15 cellular contexts compared by ENCODE assay signal in genomic region chr2:231923951-231924888, GRCh38. TPM values are rescaled to one million over a fixed set of nuclear protein-coding genes. Genes with fewer than 3 reads are reported as not detected.
DNase-seq lines count a peak whose midpoint lies in the region; ATAC-seq and TF ChIP-seq lines count a peak whose summit lies in the region.
"Had no signal": no experiment of that assay in that cellular context is flagged by ENCODE, and none has a peak within 500 bp of the region (broad histone marks: within the 10 kb centered on the region; RNA-seq: fewer than 3 reads in every experiment).

No MANE protein-coding gene starts in this region.

- CTCF ChIA-PET in activated naive CD4-positive, alpha-beta T cell treated with anti-CD3 and anti-CD28 coated beads, Interleukin-2, amount 10 ng/mL, durations not matched to agents 7 days and 5 days (lab: Charles Lee), result interaction anchor here (0.5 to 5.1 kb wide), 13 partner anchors 9 to 412 kb away, joined by 3 to 50 read pairs (median 4); no protein-coding TSS in a partner anchor
- CTCF ChIA-PET in IMR-90 (lab: Yijun Ruan, JAX), result interaction anchor here (1.3 to 3.7 kb wide), 2 partner anchors 10 to 218 kb away, joined by 3 to 34 read pairs; no protein-coding TSS in a partner anchor

- no peak overlapping the region for H2BK120ac ChIP-seq in IMR-90 (ENCODE audit: low read depth, low read length)

- H2BK15ac ChIP-seq in IMR-90 (ENCODE audit: low read depth, low read length), result no peak overlapping the region

- peak overlapping the region; percentile 83 for H2AFZ ChIP-seq in IMR-90 (replicated peaks; ENCODE audit: low read length, poor library complexity)

- H3K4me2 ChIP-seq in IMR-90 (ENCODE audit: low read depth, low read length), result no peak overlapping the region

- H3K79me1 ChIP-seq in IMR-90 (ENCODE audit: low read depth in 1 of 2, low read length in 2 of 2), result no peaks in the 10 kb centered on the region

- H3K9me3 ChIP-seq in IMR-90 (ENCODE audit: control insufficient read depth, insufficient read depth, low read length), result no peaks in the 10 kb centered on the region
- no peaks in the 10 kb centered on the region for H3K9me3 ChIP-seq in sigmoid colon
- H3K9me3 ChIP-seq: SK-N-SH had no signal

- 0 out of 2 replicates have a peak, but pooled peaks cover 3% of the 10 kb centered on the region for H4K20me1 ChIP-seq in IMR-90 (ENCODE audit: insufficient read depth, low read length)

- H3K27ac ChIP-seq in IMR-90 (ENCODE audit: insufficient read depth, low read length), result no peak overlapping the region
- H3K27ac ChIP-seq in sigmoid colon, result no peak overlapping the region
- H3K27ac ChIP-seq: cardiac muscle cell, parathyroid adenoma had no signal

- TF ChIP-seq EP300 in sigmoid colon (IDR thresholded peaks at IDR 0.05), result no peak

- peak overlapping the region; percentile 25 for H2AK9ac ChIP-seq in IMR-90 (replicated peaks; ENCODE audit: low read depth, low read length, poor library complexity)

- H3K27me3 ChIP-seq in IMR-90 (ENCODE audit: control insufficient read depth, insufficient read depth, low read length) (peaks cover 60% of the 10 kb centered on the region), sigmoid colon (peaks cover 15 to 80% (median 44%) of the 10 kb centered on the region in 3 donors)

- H3K4me1 ChIP-seq in IMR-90 (ENCODE audit: control insufficient read depth, insufficient read depth, low read length), result peaks cover 5% of the 10 kb centered on the region
- H3K4me1 ChIP-seq in sigmoid colon, result peaks cover 0 to 24% (median 20%) of the 10 kb centered on the region in 4 donors

- intact Hi-C loops in IMR-90 (cut with micrococcal nuclease), result loop anchor here (2.0 kb wide), 1 partner anchor 215 kb away; no protein-coding TSS in a partner anchor
- intact Hi-C loops in sigmoid colon (cut with DNase I), result loop anchor here (2.0 to 5.0 kb wide), 2 partner anchors 403 to 518 kb away; no protein-coding TSS in a partner anchor

- H2BK5ac ChIP-seq in IMR-90 (ENCODE audit: low read depth, low read length, poor library complexity, severe bottlenecking), result no peak overlapping the region

- H3K4me1 Mint-ChIP-seq in activated naive CD4-positive, alpha-beta T cell treated with anti-CD3 and anti-CD28 coated beads, Interleukin-2, amount 10 ng/mL, durations not matched to agents 7 days and 5 days, result peaks cover 16% of the 10 kb centered on the region
- peaks cover 47% of the 10 kb centered on the region for H3K4me1 Mint-ChIP-seq in glutamatergic neuron (ENCODE audit: low read depth, unreplicated experiment)

- no peaks in the 10 kb centered on the region for H3K9me1 ChIP-seq in IMR-90 (ENCODE audit: insufficient read depth, low read length)

- no peak for TF ChIP-seq POLR2A in IMR-90 (IDR thresholded peaks at IDR 0.05; ENCODE audit: low read depth, low read length)
- TF ChIP-seq POLR2A in sigmoid colon (IDR thresholded peaks at IDR 0.05), result no peak

- H3K23ac ChIP-seq in IMR-90 (ENCODE audit: low read depth, low read length), result no peak overlapping the region

- H3K9ac ChIP-seq in IMR-90 (ENCODE audit: low read depth, low read length), result no peak overlapping the region
- H3K9ac ChIP-seq: parathyroid adenoma, SK-N-SH had no signal

- POLR2A ChIA-PET in IMR-90 (lab: Charles Lee; ENCODE audit: unreplicated experiment), result no interaction called here

- H3K4me3 ChIP-seq in IMR-90 (ENCODE audit: insufficient read depth, low read depth, low read length) (no peak overlapping the region), sigmoid colon (peak overlapping the region in 1 of 4 donors; percentile 48)
- H3K4me3 ChIP-seq: cardiac muscle cell had no signal

- H4K5ac ChIP-seq in IMR-90 (ENCODE audit: low read depth, low read length), result no peak overlapping the region

- H2BK20ac ChIP-seq in IMR-90 (ENCODE audit: low read depth, low read length), result no peak overlapping the region

- H3K36me3 ChIP-seq in IMR-90 (ENCODE audit: control insufficient read depth, insufficient read depth, low read length), result no peaks in the 10 kb centered on the region
- no peaks in the 10 kb centered on the region for H3K36me3 ChIP-seq in sigmoid colon
- H3K36me3 ChIP-seq: cardiac muscle cell had no signal

- no peak overlapping the region for H4K8ac ChIP-seq in IMR-90 (ENCODE audit: low read depth in 2 of 2, low read length in 2 of 2)

- TF ChIP-seq RAD21 in IMR-90 (IDR thresholded peaks at IDR 0.05; ENCODE audit: low read length), result no peak

- H3K27me3 Mint-ChIP-seq in activated naive CD4-positive, alpha-beta T cell treated with anti-CD3 and anti-CD28 coated beads, Interleukin-2, amount 10 ng/mL, durations not matched to agents 7 days and 5 days, result peaks cover 81% of the 10 kb centered on the region
- peaks cover 27% of the 10 kb centered on the region for H3K27me3 Mint-ChIP-seq in glutamatergic neuron (ENCODE audit: unreplicated experiment)

- no peak overlapping the region for H4K91ac ChIP-seq in IMR-90 (ENCODE audit: insufficient read depth, low read depth, low read length)

- H2AK5ac ChIP-seq in IMR-90 (ENCODE audit: low read depth, low read length), result no peak overlapping the region

- in situ Hi-C loops in IMR-90 (cut with MboI; ENCODE audit: low sequenced_read_pairs), result no loop called here

- 68% methylated on average over 9 of the region's 24 CpGs; no CpG with 5 or more reads in 1 of the 2 experiments for WGBS in IMR-90 (ENCODE audit: extremely low coverage in 2 of 2, insufficient read length in 1 of 2), 2 experiments
- 48 to 74% methylated on average over 24 of the region's 24 CpGs for WGBS in sigmoid colon, 2 donors

- H3K36me3 Mint-ChIP-seq in activated naive CD4-positive, alpha-beta T cell treated with anti-CD3 and anti-CD28 coated beads, Interleukin-2, amount 10 ng/mL, durations not matched to agents 7 days and 5 days, result no peaks in the 10 kb centered on the region
- H3K36me3 Mint-ChIP-seq in glutamatergic neuron (ENCODE audit: unreplicated experiment), result no peaks in the 10 kb centered on the region

- DNase-seq in activated naive CD4-positive, alpha-beta T cell treated with anti-CD3 and anti-CD28 coated beads, Interleukin-2, amount 10 ng/mL, durations not matched to agents 7 days and 5 days, result no peak
- DNase-seq in activated naive CD4-positive, alpha-beta T cell treated with anti-CD3 and anti-CD28 coated beads, Interleukin-2, amount 50 U/mL, for 16 hours, result no peak
- DNase-seq in IMR-90 (no peak), glutamatergic neuron (no peak), sigmoid colon (peak; percentile 33), DMS79 treated with DMSO at 0.1 percent for 48 hours (lab: John Stamatoyannopoulos, UW) (no peak), iPS-NIHi11 (ENCODE audit: low spot score) (no peak), RKO (ENCODE audit: low spot score) (no peak)
- DNase-seq: NCI-H2029 treated with DMSO at 0.1 percent for 48 hours; NK-92 treated with Interleukin-12 subunit alpha and Interleukin-12 subunit beta, amount 100 ng/mL, for 24 hours had no signal

- no peak for TF ChIP-seq CTCF in IMR-90 (conservative IDR thresholded peaks at IDR 0.05; ENCODE audit: low read depth, low read length)
- TF ChIP-seq CTCF in glutamatergic neuron (IDR thresholded peaks at IDR 0.05; ENCODE audit: partially characterized antibody, unreplicated experiment), result no peak
- TF ChIP-seq CTCF in sigmoid colon (IDR thresholded peaks at IDR 0.05), result no peak

- dilution Hi-C loops in IMR-90 (cut with HindIII; ENCODE audit: low sequenced_read_pairs, unreplicated experiment), result no loop called here

- no peak overlapping the region for H3K56ac ChIP-seq in IMR-90 (ENCODE audit: extremely low read depth, insufficient read depth, low read length)

- H3K4me3 Mint-ChIP-seq in activated naive CD4-positive, alpha-beta T cell treated with anti-CD3 and anti-CD28 coated beads, Interleukin-2, amount 10 ng/mL, durations not matched to agents 7 days and 5 days, result peak overlapping the region; percentile 40
- H3K4me3 Mint-ChIP-seq in glutamatergic neuron (ENCODE audit: unreplicated experiment), result peak overlapping the region; percentile 76

- H3K14ac ChIP-seq in IMR-90 (replicated peaks; ENCODE audit: low read depth, low read length), result no peak overlapping the region

- no peak overlapping the region for H3K4ac ChIP-seq in IMR-90 (ENCODE audit: low read depth, low read length)

- H3K9me3 Mint-ChIP-seq in activated naive CD4-positive, alpha-beta T cell treated with anti-CD3 and anti-CD28 coated beads, Interleukin-2, amount 10 ng/mL, durations not matched to agents 7 days and 5 days, result no peaks in the 10 kb centered on the region
- peaks cover 14% of the 10 kb centered on the region for H3K9me3 Mint-ChIP-seq in glutamatergic neuron (ENCODE audit: unreplicated experiment)
- H3K9me3 Mint-ChIP-seq: activated T-helper 2 cell treated with anti-CD3 and anti-CD28 coated beads, Interferon-gamma antibody, Interleukin-2, Interleukin-4, amounts not matched to agents 10 μg/mL and 5 μg/mL and 100 μg/mL, durations not matched to agents 14 hours and 24 hours and 36 hours had no signal

- no TSS peak for BruUV-seq in IMR-90 (replicated peaks; lab: Mats Ljungman, UMichigan)

- H3K18ac ChIP-seq in IMR-90 (ENCODE audit: low read depth, low read length), result no peak overlapping the region

- ATAC-seq in IMR-90 (ENCODE audit: low read depth), result no peak

- H3K27ac Mint-ChIP-seq in activated naive CD4-positive, alpha-beta T cell treated with anti-CD3 and anti-CD28 coated beads, Interleukin-2, amount 10 ng/mL, durations not matched to agents 7 days and 5 days, result no peak overlapping the region
- H3K27ac Mint-ChIP-seq in glutamatergic neuron (ENCODE audit: unreplicated experiment), result no peak overlapping the region
- H3K27ac Mint-ChIP-seq: activated T-helper 2 cell treated with anti-CD3 and anti-CD28 coated beads, Interferon-gamma antibody, Interleukin-2, Interleukin-4, amounts not matched to agents 10 μg/mL and 5 μg/mL and 100 μg/mL, durations not matched to agents 14 hours and 24 hours and 36 hours had no signal

TF ChIP-seq in IMR-90, 13 proteins besides CTCF, POLR2A, EP300 and RAD21 (continues in another document):
- TF ChIP-seq BHLHE40 (IDR thresholded peaks at IDR 0.05; ENCODE audit: low read depth, low read length) (no peak), RFX5 (IDR thresholded peaks at IDR 0.05; ENCODE audit: low read depth, low read length) (no peak), CHD1 (IDR thresholded peaks at IDR 0.05; ENCODE audit: low read depth, low read length) (no peak), NFE2L2 (IDR thresholded peaks at IDR 0.05; ENCODE audit: low read depth, low read length) (no peak)

RNA-seq across cellular contexts. Expression of gene NPPC, which starts 2.0 kb away (rescaled TPM):
- total RNA-seq in IMR-90 (2012; rRNA removed) (0.28 and 0.36 TPM in 2 replicates), glutamatergic neuron (ENCODE audit: unreplicated experiment) (18.5 TPM), sigmoid colon (1 to 10 TPM in 2 of 4 donors, not detected in 2; 1.9 to 5.6 TPM)
- polyA plus RNA-seq in IMR-90 (2012; rRNA removed) (0.22 and 0.55 TPM in 2 replicates), sigmoid colon (1 to 10 TPM in 1 of 3 donors, under 1 TPM in 1, not detected in 1; 0.60 to 2.8 TPM)
- 0.24 and 0.70 TPM in 2 replicates for polyA plus RNA-seq in IMR-90 (2012; cell fraction: cytosol; rRNA removed)
- 0.22 and 0.58 TPM in 2 replicates for polyA plus RNA-seq in IMR-90 (2012; cell fraction: nucleus; rRNA removed; ENCODE audit: low replicate concordance)
- total RNA-seq: cardiac muscle cell, lower leg skin had no signal
- polyA plus RNA-seq: SK-N-SH had no signal

RNA-seq across cellular contexts. Expression of gene DIS3L2, which starts 37.3 kb away (rescaled TPM):
- total RNA-seq in IMR-90 (2012; rRNA removed) (16.7 and 19.2 TPM in 2 replicates), glutamatergic neuron (ENCODE audit: unreplicated experiment) (42.1 TPM), sigmoid colon (10 to 100 TPM; 22.5 to 37.9 (median 30.8) TPM)
- polyA plus RNA-seq in IMR-90 (2012; rRNA removed) (14.7 and 15.8 TPM in 2 replicates), sigmoid colon (10 to 100 TPM in 1 of 3 donors, 1 to 10 TPM in 2; 8.8 to 17.5 (median 9.0) TPM)
- polyA plus RNA-seq in IMR-90 (2012; cell fraction: cytosol; rRNA removed), result 9.6 and 10.0 TPM in 2 replicates
- 40.4 and 57.3 TPM in 2 replicates for polyA plus RNA-seq in IMR-90 (2012; cell fraction: nucleus; rRNA removed; ENCODE audit: low replicate concordance)
